22 cellular contexts compared by ENCODE assay signal in genomic region chr3:186939536-186939935, GRCh38. TPM values are rescaled to one million over a fixed set of nuclear protein-coding genes. Genes with fewer than 3 reads are reported as not detected.
DNase-seq lines count a peak whose midpoint lies in the region; ATAC-seq and TF ChIP-seq lines count a peak whose summit lies in the region.
"Had no signal": no experiment of that assay in that cellular context is flagged by ENCODE, and none has a peak within 500 bp of the region (broad histone marks: within the 10 kb centered on the region; RNA-seq: fewer than 3 reads in every experiment).

No MANE protein-coding gene starts in this region.

- no peak overlapping the region for H3K4me3 Mint-ChIP-seq in activated B cell treated with CpG ODN at 0.5 μM for 24 hours
- H3K4me3 Mint-ChIP-seq in stimulated activated naive B cell treated with anti-CD40 and anti-IgM and Interleukin-4, amounts not matched to agents 10 μg/mL and 1 μg/mL and 100 μg/mL, for 72 hours, result no peak overlapping the region
- peak overlapping the region in 3 of 8 donors; percentile 24 to 52 (median 48) for H3K4me3 Mint-ChIP-seq in CD4-positive, alpha-beta memory T cell
- H3K4me3 Mint-ChIP-seq: brain had no signal

- H3K27ac ChIP-seq in cardiac muscle cell (peak overlapping the region; percentile 91), lung (ENCODE audit: low read depth in 1 of 2, low read length in 1 of 2) (peak overlapping the region; percentile 1 to 90)
- H3K27ac ChIP-seq in CD4-positive, alpha-beta memory T cell (ENCODE audit: low read depth, low read length), result no peak overlapping the region
- H3K27ac ChIP-seq: colonic mucosa, KMS-11 had no signal

- WGBS in lung, 2 donors, result 96 to 97% methylated on average over 5 of the region's 5 CpGs

- no peaks in the 10 kb centered on the region for H3K9me3 Mint-ChIP-seq in activated B cell treated with CpG ODN at 0.5 μM for 24 hours
- H3K9me3 Mint-ChIP-seq in stimulated activated naive B cell treated with anti-CD40 and anti-IgM and Interleukin-4, amounts not matched to agents 10 μg/mL and 1 μg/mL and 100 μg/mL, for 72 hours, result no peaks in the 10 kb centered on the region
- no peaks in the 10 kb centered on the region for H3K9me3 Mint-ChIP-seq in CD4-positive, alpha-beta memory T cell

- peaks cover 77% of the 10 kb centered on the region for H3K36me3 Mint-ChIP-seq in activated B cell treated with CpG ODN at 0.5 μM for 24 hours (ENCODE audit: low read depth)
- H3K36me3 Mint-ChIP-seq in stimulated activated naive B cell treated with anti-CD40 and anti-IgM and Interleukin-4, amounts not matched to agents 10 μg/mL and 1 μg/mL and 100 μg/mL, for 72 hours, result peaks cover 25 to 56% of the 10 kb centered on the region in 2 donors
- H3K36me3 Mint-ChIP-seq in CD4-positive, alpha-beta memory T cell, result peaks cover 39 to 54% of the 10 kb centered on the region in 2 donors

- no peaks in the 10 kb centered on the region for H3K27me3 Mint-ChIP-seq in activated B cell treated with CpG ODN at 0.5 μM for 24 hours
- no peaks in the 10 kb centered on the region for H3K27me3 Mint-ChIP-seq in stimulated activated naive B cell treated with anti-CD40 and anti-IgM and Interleukin-4, amounts not matched to agents 10 μg/mL and 1 μg/mL and 100 μg/mL, for 72 hours
- no peaks in the 10 kb centered on the region for H3K27me3 Mint-ChIP-seq in CD4-positive, alpha-beta memory T cell
- H3K27me3 Mint-ChIP-seq: brain had no signal

- DNase-seq in cardiac muscle cell (ENCODE audit: low read depth in 1 of 2, low spot score in 1 of 2) (no peak), Right ventricle myocardium inferior (ENCODE audit: missing footprints) (no peak), activated B cell treated with CpG ODN at 0.5 μM for 24 hours (no peak), lung (ENCODE audit: low spot score) (no peak), HEK293T (ENCODE audit: extremely low spot score) (no peak)
- DNase-seq in stimulated activated naive B cell treated with anti-CD40 and anti-IgM and Interleukin-4, amounts not matched to agents 10 μg/mL and 1 μg/mL and 100 μg/mL, for 72 hours, result no peak
- DNase-seq in CD4-positive, alpha-beta memory T cell, result no peak
- DNase-seq in activated effector memory CD4-positive, alpha-beta T cell treated with Interleukin-2 at 50 U/mL for 16 hours, result no peak
- DNase-seq: activated CD4-positive, CD25-positive, alpha-beta regulatory T cell treated with anti-CD3 and anti-CD28 coated beads, Interleukin-2, amount 50 U/mL, for 72 hours; C1 segment of cervical spinal cord; colonic mucosa; mucosa of descending colon; NCI-H1694 treated with DMSO at 0.1 percent for 48 hours; NCI-H69; nucleus accumbens; retina; SHP77 treated with DMSO at 0.1 percent for 48 hours; stimulated activated CD4-positive, alpha-beta T cell treated with anti-CD3 and anti-CD28 coated beads, Interleukin-4, amount 100 ng/mL, for 24 hours; SW 1271; uterus had no signal

- H3K4me3 ChIP-seq in cardiac muscle cell (no peak overlapping the region), lung (no peak overlapping the region)
- H3K4me3 ChIP-seq in CD4-positive, alpha-beta memory T cell (ENCODE audit: low read length in 2 of 2), result no peak overlapping the region
- H3K4me3 ChIP-seq: colonic mucosa, mucosa of descending colon, uterus had no signal

- peaks cover 47% of the 10 kb centered on the region for H3K4me1 ChIP-seq in cardiac muscle cell (ENCODE audit: low read depth)
- H3K4me1 ChIP-seq in lung (ENCODE audit: control insufficient read depth in 2 of 2, insufficient read depth in 2 of 2, low read length in 2 of 2), result peaks cover 19 to 31% of the 10 kb centered on the region in 2 donors
- H3K4me1 ChIP-seq in CD4-positive, alpha-beta memory T cell (ENCODE audit: insufficient read depth, low read length), result peaks cover 45% of the 10 kb centered on the region
- H3K4me1 ChIP-seq: colonic mucosa, uterus had no signal

- peak overlapping the region; percentile 61 for H3K27ac Mint-ChIP-seq in activated B cell treated with CpG ODN at 0.5 μM for 24 hours
- H3K27ac Mint-ChIP-seq in stimulated activated naive B cell treated with anti-CD40 and anti-IgM and Interleukin-4, amounts not matched to agents 10 μg/mL and 1 μg/mL and 100 μg/mL, for 72 hours, result peak overlapping the region; percentile 47
- H3K27ac Mint-ChIP-seq in CD4-positive, alpha-beta memory T cell, result peak overlapping the region in 3 of 7 donors; percentile 48 to 65 (median 50)

- TF ChIP-seq CTCF in cardiac muscle cell (IDR thresholded peaks at IDR 0.05; ENCODE audit: low read depth, low read length) (no peak), activated B cell treated with CpG ODN at 0.5 μM for 24 hours (IDR thresholded peaks at IDR 0.05) (no peak), lung (IDR thresholded peaks at IDR 0.05; ENCODE audit: control extremely low read depth, extremely low read depth) (no peak)

- POLR2A ChIA-PET in activated B cell treated with CpG ODN at 0.5 μM for 24 hours (lab: Charles Lee) (interaction anchor here (1.3 kb wide), 1 partner anchor 9 kb away, joined by 6 read pairs; the partner anchor contains the start of gene ST6GAL1), HEK293T (lab: Yijun Ruan, JAX) (no interaction called here)
- POLR2A ChIA-PET in CD4-positive, alpha-beta memory T cell (lab: Charles Lee; ENCODE audit: partially characterized antibody), result interaction anchor here (1.4 kb wide), 1 partner anchor 8 kb away, joined by 5 read pairs; no protein-coding TSS in a partner anchor

- H3K9me3 ChIP-seq in cardiac muscle cell (ENCODE audit: low read depth) (no peaks in the 10 kb centered on the region), lung (ENCODE audit: control insufficient read depth in 2 of 2, insufficient read depth in 1 of 2, low read length in 1 of 2) (no peaks in the 10 kb centered on the region)
- H3K9me3 ChIP-seq in CD4-positive, alpha-beta memory T cell (ENCODE audit: control insufficient read depth in 1 of 2, low read length in 2 of 2), result no peaks in the 10 kb centered on the region
- H3K9me3 ChIP-seq: colonic mucosa, mucosa of descending colon, uterus had no signal

- H3K27me3 ChIP-seq in cardiac muscle cell (no peaks in the 10 kb centered on the region), lung (ENCODE audit: control insufficient read depth, insufficient read depth) (no peaks in the 10 kb centered on the region)
- H3K27me3 ChIP-seq in CD4-positive, alpha-beta memory T cell (ENCODE audit: insufficient read depth, low read length), result no peaks in the 10 kb centered on the region
- H3K27me3 ChIP-seq: colonic mucosa, uterus had no signal

- H3K4me1 Mint-ChIP-seq in activated B cell treated with CpG ODN at 0.5 μM for 24 hours, result peaks cover 47% of the 10 kb centered on the region
- H3K4me1 Mint-ChIP-seq in stimulated activated naive B cell treated with anti-CD40 and anti-IgM and Interleukin-4, amounts not matched to agents 10 μg/mL and 1 μg/mL and 100 μg/mL, for 72 hours, result peaks cover 30 to 66% of the 10 kb centered on the region in 2 donors
- H3K4me1 Mint-ChIP-seq in CD4-positive, alpha-beta memory T cell, result peaks cover 48 to 82% (median 64%) of the 10 kb centered on the region in 4 donors

- ATAC-seq in Right ventricle myocardium inferior (no peak), activated B cell treated with CpG ODN at 0.5 μM for 24 hours (ENCODE audit: low read depth) (no peak), lung (ENCODE audit: insufficient read depth, low FRiP score) (no peak)
- ATAC-seq in stimulated activated naive B cell treated with anti-CD40 and anti-IgM and Interleukin-4, amounts not matched to agents 10 μg/mL and 1 μg/mL and 100 μg/mL, for 72 hours (replicated peaks), result no peak
- ATAC-seq: mucosa of descending colon had no signal

- CTCF ChIA-PET in activated B cell treated with CpG ODN at 0.5 μM for 24 hours (lab: Charles Lee), result no interaction called here
- CTCF ChIA-PET in CD4-positive, alpha-beta memory T cell (lab: Charles Lee; ENCODE audit: partially characterized antibody), result interaction anchor here (1.2 to 12.6 kb wide), 3 partner anchors 30 to 174 kb away, joined by 3 to 184 read pairs (median 4); no protein-coding TSS in a partner anchor
- CTCF ChIA-PET in HEK293T (lab: Yijun Ruan, JAX), result no interaction called here

- intact Hi-C loops in Right ventricle myocardium inferior (cut with DNase I), result no loop called here
- intact Hi-C loops in activated B cell treated with CpG ODN at 0.5 μM for 24 hours (cut with micrococcal nuclease), result no loop called here
- intact Hi-C loops in CD4-positive, alpha-beta memory T cell (cut with micrococcal nuclease), result no loop called here

- H3K36me3 ChIP-seq in cardiac muscle cell (no peaks in the 10 kb centered on the region), lung (ENCODE audit: control insufficient read depth in 2 of 2, insufficient read depth in 2 of 2, low read length in 2 of 2) (no peaks in the 10 kb centered on the region)
- peaks cover 24% of the 10 kb centered on the region for H3K36me3 ChIP-seq in CD4-positive, alpha-beta memory T cell (ENCODE audit: insufficient read depth, low read length)
- H3K36me3 ChIP-seq: colonic mucosa, uterus had no signal

TF ChIP-seq in HEK293T, 16 proteins besides CTCF, POLR2A, EP300 and RAD21:
- TF ChIP-seq SUZ12 (IDR thresholded peaks at IDR 0.05) (no peak), ZNF384 (IDR thresholded peaks at IDR 0.05) (no peak), FOXM1 (IDR thresholded peaks at IDR 0.05; ENCODE audit: borderline replicate concordance) (no peak)
TF ChIP-seq in HEK293T: peak in this region for 0.

RNA-seq across cellular contexts. Expression of gene ST6GAL1, which starts 9.2 kb away (rescaled TPM):
- total RNA-seq in cardiac muscle cell, result 70.1 and 123 TPM in 2 replicates
- 62.9 and 64.3 TPM in 2 replicates for polyA plus RNA-seq in cardiac muscle cell
- total RNA-seq in Right ventricle myocardium inferior, result 77.1 TPM
- 294 and 328 TPM in 2 replicates for total RNA-seq in activated B cell treated with CpG ODN at 0.5 μM for 24 hours
- total RNA-seq in lung, result 100 to 1,000 TPM in 1 of 2 donors, 10 to 100 TPM in 1; 89.5 to 113 TPM
- polyA plus RNA-seq in lung, result 10 to 100 TPM; 15.1 to 31.4 TPM
- 100 to 1,000 TPM; 222 to 232 TPM for total RNA-seq in CD4-positive, alpha-beta memory T cell
- 100 to 1,000 TPM; 165 to 172 TPM for polyA plus RNA-seq in CD4-positive, alpha-beta memory T cell
